18 cellular contexts compared by ENCODE assay signal in the genomic region with DNA sequence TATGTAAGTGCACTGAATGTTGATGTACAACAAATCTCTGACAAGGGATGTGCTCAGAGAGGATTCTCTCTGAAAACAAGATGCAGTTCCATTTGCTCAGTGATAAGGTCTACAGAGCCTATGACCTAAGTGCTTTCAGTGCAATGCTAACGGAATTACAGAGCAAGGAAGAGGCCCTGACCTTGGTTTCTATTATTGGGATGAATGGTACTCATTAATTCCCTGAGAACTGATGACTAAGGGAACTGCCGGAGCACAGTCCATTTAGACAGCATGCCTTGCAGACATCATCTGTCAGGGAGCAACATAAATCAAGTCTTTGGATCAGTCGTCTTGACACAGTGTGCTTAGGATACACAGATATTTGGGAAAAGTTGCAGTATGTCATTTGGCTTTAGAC.
DNase-seq lines count a peak whose midpoint lies in the region; ATAC-seq and TF ChIP-seq lines count a peak whose summit lies in the region.
"Had no signal": no experiment of that assay in that cellular context is flagged by ENCODE, and none has a peak within 500 bp of the region (broad histone marks: within the 10 kb centered on the region; RNA-seq: fewer than 3 reads in every experiment).

No MANE protein-coding gene starts in this region.

- no peak overlapping the region for H3K27ac ChIP-seq in right cardiac atrium (ENCODE audit: low read length)
- H3K27ac ChIP-seq in adrenal gland = no peak overlapping the region
- no peak overlapping the region for H3K27ac ChIP-seq in OCI-LY7 (ENCODE audit: low read depth, low read length, poor library complexity, severe bottlenecking)
- H3K27ac ChIP-seq: A549, colonic mucosa, gastroesophageal sphincter, left ventricle myocardium inferior had no signal

- no peak overlapping the region for H2AFZ ChIP-seq in OCI-LY7 (ENCODE audit: low read length)
- H2AFZ ChIP-seq: GM23338 had no signal

- TF ChIP-seq CTCF in adrenal gland (IDR thresholded peaks at IDR 0.05) (no peak), progenitor cell of endocrine pancreas (IDR thresholded peaks at IDR 0.05; ENCODE audit: unreplicated experiment) (no peak), OCI-LY7 (conservative IDR thresholded peaks at IDR 0.05; ENCODE audit: low read length) (no peak)

- H3K79me2 ChIP-seq in OCI-LY7 (ENCODE audit: insufficient read depth, low read depth, low read length) = no peaks in the 10 kb centered on the region

- no peak overlapping the region for H3K27ac Mint-ChIP-seq in progenitor cell of endocrine pancreas
- H3K27ac Mint-ChIP-seq: activated naive CD8-positive, alpha-beta T cell; GM23338 had no signal

- H3K4me2 ChIP-seq in OCI-LY7 (ENCODE audit: low read length) = no peak overlapping the region
- H3K4me2 ChIP-seq: A549, GM23338 had no signal

- H4K20me1 ChIP-seq in OCI-LY7 (ENCODE audit: insufficient read depth, low read length) = no peaks in the 10 kb centered on the region

- H3K36me3 Mint-ChIP-seq in progenitor cell of endocrine pancreas (ENCODE audit: insufficient read depth) = no peaks in the 10 kb centered on the region
- H3K36me3 Mint-ChIP-seq: activated naive CD8-positive, alpha-beta T cell had no signal

- POLR2A ChIA-PET in OCI-LY7 (lab: Charles Lee) = no interaction called here

- intact Hi-C loops in Right ventricle myocardium inferior (cut with DNase I) (no loop called here), right cardiac atrium (cut with DNase I) (no loop called here), adrenal gland (cut with DNase I) (no loop called here), OCI-LY7 (cut with micrococcal nuclease; ENCODE audit: unreplicated experiment) (no loop called here)

- DNase-seq in Right ventricle myocardium inferior (ENCODE audit: missing footprints) = no peak
- DNase-seq in right cardiac atrium = no peak
- peak; percentile 15 to 59 (median 42) for DNase-seq in adrenal gland
- DNase-seq in hepatic stellate cell (ENCODE audit: low spot score) = peak; percentile 45
- DNase-seq in superior temporal gyrus (ENCODE audit: extremely low spot score) = peak; percentile 63
- no peak for DNase-seq in progenitor cell of endocrine pancreas (ENCODE audit: low spot score, unreplicated experiment)
- DNase-seq in OCI-LY7 (ENCODE audit: low spot score) = no peak
- DNase-seq: colonic mucosa; DMS53; left ventricle myocardium inferior; NCI-H748 treated with DMSO at 0.1 percent for 48 hours; stimulated activated CD4-positive, alpha-beta T cell treated with anti-CD3 and anti-CD28 coated beads, Interleukin-12 subunit alpha, Interleukin-12 subunit beta, amount 100 ng/mL, for 4 hours had no signal

- no peaks in the 10 kb centered on the region for H3K27me3 Mint-ChIP-seq in progenitor cell of endocrine pancreas

- H3K9me3 ChIP-seq in right cardiac atrium (ENCODE audit: control insufficient read depth, low read length) (no peaks in the 10 kb centered on the region), adrenal gland (replicated peaks in 1 of 3) (no peaks in the 10 kb centered on the region), OCI-LY7 (ENCODE audit: low read length) (no peaks in the 10 kb centered on the region)
- H3K9me3 ChIP-seq: A549, colonic mucosa, gastroesophageal sphincter, left ventricle myocardium inferior had no signal

- WGBS in right cardiac atrium = 28% methylated on average over 3 of the region's 3 CpGs
- 13 to 22% (median 18%) methylated on average over 3 of the region's 3 CpGs for WGBS in adrenal gland, 4 donors

- H3K4me3 ChIP-seq in right cardiac atrium (ENCODE audit: low read length) (no peak overlapping the region), adrenal gland (no peak overlapping the region), OCI-LY7 (ENCODE audit: low read depth, low read length, poor library complexity, severe bottlenecking) (no peak overlapping the region)
- H3K4me3 ChIP-seq: A549, colonic mucosa, gastroesophageal sphincter, GM12878, GM23338, left ventricle myocardium inferior had no signal

- H3K27me3 ChIP-seq in right cardiac atrium (ENCODE audit: control insufficient read depth, insufficient read depth) = no peaks in the 10 kb centered on the region
- H3K27me3 ChIP-seq in adrenal gland = no peaks in the 10 kb centered on the region
- H3K27me3 ChIP-seq: colonic mucosa, gastroesophageal sphincter had no signal

- H3K4me1 Mint-ChIP-seq in progenitor cell of endocrine pancreas (ENCODE audit: low read depth) = peaks cover 2% of the 10 kb centered on the region

- no TSS peak for BruUV-seq in OCI-LY7 (replicated peaks; lab: Mats Ljungman, UMichigan)

- CTCF ChIA-PET in OCI-LY7 (lab: Charles Lee; ENCODE audit: unreplicated experiment) = no interaction called here

- peak; percentile 37 for ATAC-seq in Right ventricle myocardium inferior
- ATAC-seq in right cardiac atrium = no peak
- ATAC-seq in GM21528 (IDR thresholded peaks at IDR 0.05; ENCODE audit: low FRiP score, unreplicated experiment) = no peak
- ATAC-seq: A549, gastroesophageal sphincter, GM12878, GM23338 had no signal

- no peaks in the 10 kb centered on the region for H3K9me3 Mint-ChIP-seq in progenitor cell of endocrine pancreas (ENCODE audit: low read depth)
- H3K9me3 Mint-ChIP-seq: GM23338 had no signal

- no peak for TF ChIP-seq POLR2A in adrenal gland (IDR thresholded peaks at IDR 0.05)

- no peak overlapping the region for H3K4me3 Mint-ChIP-seq in progenitor cell of endocrine pancreas (ENCODE audit: low read depth)
- H3K4me3 Mint-ChIP-seq: activated naive CD8-positive, alpha-beta T cell; GM23338 had no signal

- H3K36me3 ChIP-seq in adrenal gland (replicated peaks in 1 of 2) (no peaks in the 10 kb centered on the region), OCI-LY7 (ENCODE audit: insufficient read depth, low read length) (no peaks in the 10 kb centered on the region)
- H3K36me3 ChIP-seq: colonic mucosa, gastroesophageal sphincter, left ventricle myocardium inferior had no signal

- no peaks in the 10 kb centered on the region for H3K9me2 ChIP-seq in OCI-LY7 (ENCODE audit: insufficient read depth, low read length)

- H3K4me1 ChIP-seq in right cardiac atrium (ENCODE audit: control insufficient read depth, insufficient read depth, low read length) = no peaks in the 10 kb centered on the region
- peaks cover 0 to 12% of the 10 kb centered on the region in 2 donors for H3K4me1 ChIP-seq in adrenal gland (replicated peaks in 1 of 2)
- H3K4me1 ChIP-seq in OCI-LY7 (ENCODE audit: insufficient read depth, low read length, poor library complexity, severe bottlenecking) = no peaks in the 10 kb centered on the region
- H3K4me1 ChIP-seq: A549, colonic mucosa, gastroesophageal sphincter, left ventricle myocardium inferior had no signal

Comparison
In these comparisons a context has a peak if more than half of its experiments do, and no peak if none do; other contexts are left out.
1. DNase-seq: peak in adrenal gland (7 of 7), hepatic stellate cell (single experiment) and superior temporal gyrus (single experiment); none in Right ventricle myocardium inferior (single experiment), right cardiac atrium (0 of 3), progenitor cell of endocrine pancreas (single experiment) and OCI-LY7 (single experiment).